ENCODE assay signal across 1 cellular context in the genomic region with DNA sequence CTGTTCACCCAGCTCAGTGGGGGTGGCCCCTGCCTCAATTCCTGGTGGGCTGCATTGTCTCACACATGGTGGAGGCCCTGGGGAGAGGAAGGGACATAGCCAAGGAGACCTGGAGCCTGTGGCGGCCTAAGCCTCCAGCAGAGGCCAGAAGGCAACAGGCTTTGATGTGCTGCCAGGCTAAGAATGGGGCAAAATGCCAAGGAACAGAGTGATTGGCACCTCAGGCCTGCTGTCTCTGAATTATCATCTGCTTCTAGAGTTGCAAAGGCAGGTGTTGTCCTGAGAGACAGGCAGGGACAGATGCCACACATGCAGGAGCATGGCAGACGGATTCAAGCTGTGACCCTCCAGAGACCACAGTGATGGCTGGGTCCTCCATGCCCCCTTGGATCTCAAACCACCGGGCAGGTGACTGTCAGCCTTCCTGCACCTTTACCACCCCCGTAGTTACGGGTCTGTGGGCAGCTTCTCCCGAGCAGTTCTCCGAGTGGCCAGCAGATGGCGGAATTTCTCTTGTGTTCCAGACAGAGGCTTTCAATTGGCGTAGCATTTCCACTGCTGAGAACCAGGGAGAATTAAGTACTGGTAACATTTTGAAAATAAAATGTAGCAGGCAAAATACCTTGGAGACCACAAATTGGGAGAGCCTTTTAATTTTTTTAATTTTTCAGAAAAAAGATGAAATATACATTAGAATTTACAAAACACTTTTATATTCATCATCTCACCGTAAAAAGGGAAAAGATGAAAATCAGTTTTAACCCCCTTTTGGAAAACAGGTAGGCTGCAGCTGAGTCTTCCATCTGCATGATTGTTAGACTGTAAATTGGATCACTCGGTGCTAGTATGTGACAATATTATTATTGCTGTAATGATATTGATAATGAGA.
TF ChIP-seq lines count a peak whose summit lies in the region.

No MANE protein-coding gene starts in this region.

TF ChIP-seq in H1, 55 proteins besides CTCF, POLR2A, EP300 and RAD21:
- TF ChIP-seq ZNF274 (IDR thresholded peaks at IDR 0.05; ENCODE audit: borderline replicate concordance, extremely low read depth, low read length) (no peak), CBX8 (IDR thresholded peaks at IDR 0.05; ENCODE audit: borderline replicate concordance, low read depth, low read length) (no peak), RXRA (IDR thresholded peaks at IDR 0.05; ENCODE audit: insufficient read depth, low read depth, low read length) (no peak), CREB1 (IDR thresholded peaks at IDR 0.05) (no peak), KDM5A (IDR thresholded peaks at IDR 0.05; ENCODE audit: low read length) (no peak), SP1 (IDR thresholded peaks at IDR 0.05; ENCODE audit: low read depth, low read length) (no peak), SIN3A (conservative IDR thresholded peaks at IDR 0.05 in 1 of 2, IDR thresholded peaks at IDR 0.05 in 1 of 2; ENCODE audit: low read depth in 1 of 2, low read length in 2 of 2) (no peak), JUN (IDR thresholded peaks at IDR 0.05; ENCODE audit: low read depth, low read length) (no peak), CHD2 (IDR thresholded peaks at IDR 0.05; ENCODE audit: low read length) (no peak), RBBP5 (IDR thresholded peaks at IDR 0.05; ENCODE audit: borderline replicate concordance, low read depth, low read length) (no peak), BCL11A (IDR thresholded peaks at IDR 0.05; ENCODE audit: low read depth in 2 of 2, low read length in 2 of 2) (no peak), SP2 (IDR thresholded peaks at IDR 0.05; ENCODE audit: low read length) (no peak), GABPA (IDR thresholded peaks at IDR 0.05; ENCODE audit: borderline replicate concordance, insufficient read depth, low read length) (no peak), SAP30 (IDR thresholded peaks at IDR 0.05; ENCODE audit: insufficient read depth, insufficient replicate concordance, low read length) (no peak), RFX5 (IDR thresholded peaks at IDR 0.05; ENCODE audit: borderline replicate concordance, low read depth, low read length) (no peak), PHF8 (conservative IDR thresholded peaks at IDR 0.05; ENCODE audit: low read depth, low read length) (no peak)
- TF ChIP-seq, protein P1, sequence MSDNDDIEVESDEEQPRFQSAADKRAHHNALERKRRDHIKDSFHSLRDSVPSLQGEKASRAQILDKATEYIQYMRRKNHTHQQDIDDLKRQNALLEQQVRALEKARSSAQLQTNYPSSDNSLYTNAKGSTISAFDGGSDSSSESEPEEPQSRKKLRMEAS (IDR thresholded peaks at IDR 0.05) = no peak
- TF ChIP-seq, protein P2, sequence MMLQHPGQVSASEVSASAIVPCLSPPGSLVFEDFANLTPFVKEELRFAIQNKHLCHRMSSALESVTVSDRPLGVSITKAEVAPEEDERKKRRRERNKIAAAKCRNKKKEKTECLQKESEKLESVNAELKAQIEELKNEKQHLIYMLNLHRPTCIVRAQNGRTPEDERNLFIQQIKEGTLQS (IDR thresholded peaks at IDR 0.05; ENCODE audit: insufficient read depth, low read depth, low read length) = no peak
TF ChIP-seq in H1: peak in this region for 0.
